Comparison of ENCODE assay signal across 1 cellular context in genomic region chr9:121440265-121440664, GRCh38.
TF ChIP-seq lines count a peak whose summit lies in the region.

No MANE protein-coding gene starts in this region.

TF ChIP-seq in H1, 55 proteins besides CTCF, POLR2A, EP300 and RAD21 (continued from another document):
- TF ChIP-seq SUZ12 (IDR thresholded peaks at IDR 0.05; ENCODE audit: low read length) (no peak), KDM4A (IDR thresholded peaks at IDR 0.05; ENCODE audit: low read depth, low read length, severe bottlenecking) (no peak), ZNF274 (IDR thresholded peaks at IDR 0.05; ENCODE audit: borderline replicate concordance, extremely low read depth, low read length) (no peak)
